9 cellular contexts compared by ENCODE assay signal in genomic region chr1:247210062-247210385, GRCh38. TPM values are rescaled to one million over a fixed set of nuclear protein-coding genes. Genes with fewer than 3 reads are reported as not detected.
DNase-seq lines count a peak whose midpoint lies in the region; ATAC-seq and TF ChIP-seq lines count a peak whose summit lies in the region.
"Had no signal": no experiment of that assay in that cellular context is flagged by ENCODE, and none has a peak within 500 bp of the region (broad histone marks: within the 10 kb centered on the region; RNA-seq: fewer than 3 reads in every experiment).

No MANE protein-coding gene starts in this region.

- H3K36me3 ChIP-seq in HCT116 (ENCODE audit: control insufficient read depth in 1 of 2, insufficient read depth in 2 of 2, low read length in 2 of 2), result no peaks in the 10 kb centered on the region
- H3K36me3 ChIP-seq in SJSA1, result peaks cover 40% of the 10 kb centered on the region

- H3K9me3 ChIP-seq in HCT116 (ENCODE audit: control insufficient read depth in 1 of 2, insufficient read depth in 1 of 2, low read depth in 1 of 2, low read length in 2 of 2), result no peaks in the 10 kb centered on the region
- H3K9me3 ChIP-seq in SJSA1 (replicated peaks), result no peaks in the 10 kb centered on the region; the same call in 1 of the 2 replicates

- POLR2A ChIA-PET in HCT116 (lab: Charles Lee), result no interaction called here

- no peak; the same call in 1 of the 2 replicates for ATAC-seq in HCT116

- H3K79me2 ChIP-seq in HCT116 (ENCODE audit: insufficient read depth, low read length), result peaks cover 49% of the 10 kb centered on the region

- RAD21 ChIA-PET in HCT116 (lab: Charles Lee; ENCODE audit: low non-redundant PET in 1 of 2, low total read pairs in 2 of 2, uncharacterized antibody in 2 of 2, unreplicated experiment in 2 of 2), result no interaction called here

- no peak for TF ChIP-seq RAD21 in HCT116 (IDR thresholded peaks at IDR 0.05; ENCODE audit: low read depth)

- H3K4me3 ChIP-seq in GM12864 (ENCODE audit: low read depth, low read length), result peak overlapping the region; percentile 88
- H3K4me3 ChIP-seq in HCT116 (replicated peaks in 1 of 2; ENCODE audit: low read depth in 1 of 2, low read length in 2 of 2), result peak overlapping the region; percentile 82 to 86
- H3K4me3 ChIP-seq in SJSA1, result peak overlapping the region; percentile 89
- H3K4me3 ChIP-seq in retinal pigment epithelial cell (ENCODE audit: low read length), result peak overlapping the region; percentile 93

- H3K4me1 ChIP-seq in HCT116 (ENCODE audit: control insufficient read depth in 1 of 2, insufficient read depth in 2 of 2, low read length in 2 of 2), result peaks cover 6 to 11% of the 10 kb centered on the region in 2 experiments; a peak in 3 of 4 replicates
- H3K4me1 ChIP-seq in SJSA1 (replicated peaks), result peaks cover 9% of the 10 kb centered on the region

- H4K20me1 ChIP-seq in HCT116 (ENCODE audit: insufficient read depth), result no peaks in the 10 kb centered on the region

- H3K27ac ChIP-seq in HCT116 (ENCODE audit: low read depth, low read length) (peak overlapping the region; percentile 36; the same call in 1 of the 2 replicates), SJSA1 (peak overlapping the region; percentile 87)

- no peak for DNase-seq in GM12864 (ENCODE audit: low read depth)
- no peak for DNase-seq in HCT116 (ENCODE audit: low read depth, low spot score)
- DNase-seq in SJSA1 (ENCODE audit: low read depth in 1 of 2, low spot score in 2 of 2), result no peak
- DNase-seq in fibroblast of peridontal ligament (ENCODE audit: extremely low read depth), result peak; percentile 19
- DNase-seq in retinal pigment epithelial cell (ENCODE audit: low read depth), result no peak
- DNase-seq in T-helper 9 cell, result no peak
- DNase-seq in iPS-NIHi11 (ENCODE audit: low spot score), result no peak
- DNase-seq in effector CD8-positive, alpha-beta T cell (lab: John Stamatoyannopoulos, UW), result no peak

- no peak overlapping the region for H2AFZ ChIP-seq in HCT116 (ENCODE audit: low read depth, low read length, poor library complexity, severe bottlenecking)

- TF ChIP-seq CTCF in GM12864 (IDR thresholded peaks at IDR 0.05; ENCODE audit: low read depth, low read length, missing control alignments) (no peak), HCT116 (IDR thresholded peaks at IDR 0.05 in 2 of 3, conservative IDR thresholded peaks at IDR 0.05 in 1 of 3; ENCODE audit: borderline replicate concordance in 1 of 3, insufficient read depth in 1 of 3, low read depth in 2 of 3, low read length in 2 of 3) (no peak), retinal pigment epithelial cell (conservative IDR thresholded peaks at IDR 0.05; ENCODE audit: low read depth, low read length) (no peak)

- no peaks in the 10 kb centered on the region for H3K9me2 ChIP-seq in HCT116 (ENCODE audit: insufficient read depth)

- TF ChIP-seq POLR2A in HCT116 (IDR thresholded peaks at IDR 0.05; ENCODE audit: borderline replicate concordance, extremely low read depth, insufficient read depth, insufficient read length), result no peak

- peak overlapping the region; percentile 96 for H3K4me2 ChIP-seq in HCT116 (ENCODE audit: low read length)

- CTCF ChIA-PET in HCT116 (lab: Charles Lee), result no interaction called here

- no TSS peak for BruUV-seq in HCT116 (replicated peaks; lab: Mats Ljungman, UMichigan)

- intact Hi-C loops in HCT116 (cut with micrococcal nuclease), result loop anchor here (5.0 kb wide), 1 partner anchor 122 kb away; the partner anchor contains the start of gene ZNF496

- H3K9ac ChIP-seq in HCT116 (ENCODE audit: low read length), result peak overlapping the region; percentile 75

- H3K27me3 ChIP-seq in HCT116 (ENCODE audit: insufficient read depth, low read length), result no peaks in the 10 kb centered on the region
- H3K27me3 ChIP-seq in SJSA1 (replicated peaks), result no peaks in the 10 kb centered on the region

TF ChIP-seq in HCT116, 20 proteins besides CTCF, POLR2A, EP300 and RAD21:
- TF ChIP-seq REST (IDR thresholded peaks at IDR 0.05; ENCODE audit: low read depth) (no peak), YY1 (IDR thresholded peaks at IDR 0.05; ENCODE audit: extremely low read depth, insufficient replicate concordance, low read depth, low read length) (no peak), SP1 (IDR thresholded peaks at IDR 0.05; ENCODE audit: low read depth) (no peak), CBX3 (IDR thresholded peaks at IDR 0.05; ENCODE audit: low read depth) (no peak), EZH2 (IDR thresholded peaks at IDR 0.05) (no peak), ELF1 (IDR thresholded peaks at IDR 0.05; ENCODE audit: borderline replicate concordance, low read depth) (no peak), TCF7L2 (IDR thresholded peaks at IDR 0.05; ENCODE audit: borderline replicate concordance, extremely low read depth, insufficient read depth, insufficient read length) (no peak), POLR2AphosphoS5 (IDR thresholded peaks at IDR 0.05; ENCODE audit: low read depth, low read length) (no peak), MAX (IDR thresholded peaks at IDR 0.05) (no peak), CEBPB (IDR thresholded peaks at IDR 0.05; ENCODE audit: low read depth) (no peak), ZFX (IDR thresholded peaks at IDR 0.05) (no peak), FOSL1 (IDR thresholded peaks at IDR 0.05; ENCODE audit: low read depth) (no peak)

RNA-seq across cellular contexts. Expression of gene ZNF124, which starts 38.2 kb away (rescaled TPM):
- total RNA-seq in HCT116 (2021; ENCODE audit: unreplicated experiment), result 16.3 TPM
- 1.6 and 3.1 TPM in 2 replicates for polyA plus RNA-seq in HCT116 (2012)
- total RNA-seq in SJSA1 (2014; rRNA removed; shearing (Covaris generic)), result 17.7 and 28.5 TPM in 2 replicates

RNA-seq across cellular contexts. Expression of gene VN1R5, which starts 45.8 kb away (rescaled TPM):
- not detected for total RNA-seq in HCT116 (2021; ENCODE audit: unreplicated experiment)
- 0.04 and 0.05 TPM in 2 replicates for polyA plus RNA-seq in HCT116 (2012)
- total RNA-seq in SJSA1 (2014; rRNA removed; shearing (Covaris generic)), result not detected in 2 replicates
- total RNA-seq: subcutaneous adipose tissue had no signal
